18 cellular contexts compared by ENCODE assay signal in genomic region chr4:68272860-68273259, GRCh38. TPM values are rescaled to one million over a fixed set of nuclear protein-coding genes. Genes with fewer than 3 reads are reported as not detected.
A peak's percentile ranks its signal among the peaks of the same experiment; 100 is the strongest.
DNase-seq lines count a peak whose midpoint lies in the region; ATAC-seq, FAIRE-seq and TF ChIP-seq lines count a peak whose summit lies in the region.
"Had no signal": no experiment of that assay in that cellular context is flagged by ENCODE, and none has a peak within 500 bp of the region (broad histone marks: within the 10 kb centered on the region; RNA-seq: fewer than 3 reads in every experiment).

No MANE protein-coding gene starts in this region.

- intact Hi-C loops in gastrocnemius medialis (cut with DNase I; ENCODE audit: low total_unique reads): loop anchor here (1.0 kb wide), 1 partner anchor 103 kb away; no protein-coding TSS in a partner anchor

- H3K4me3 ChIP-seq in bronchial epithelial cell (ENCODE audit: low read depth, low read length) (no peak overlapping the region), neuronal stem cell (ENCODE audit: low read length in 2 of 2) (no peak overlapping the region), gastrocnemius medialis (no peak overlapping the region)
- H3K4me3 ChIP-seq: body of pancreas had no signal

- H3K14ac ChIP-seq in neuronal stem cell (ENCODE audit: low read length): no peak overlapping the region

- H3K9me3 ChIP-seq in neuronal stem cell (replicated peaks in 1 of 2; ENCODE audit: control insufficient read depth in 2 of 2, insufficient read depth in 1 of 2, low read depth in 1 of 2, low read length in 2 of 2) (peaks cover 0 to 3% of the 10 kb centered on the region in 2 donors), gastrocnemius medialis (no peaks in the 10 kb centered on the region)
- H3K9me3 ChIP-seq: body of pancreas had no signal

- no peak overlapping the region for H4K8ac ChIP-seq in neuronal stem cell (ENCODE audit: low read depth, low read length)

- H2AFZ ChIP-seq in neuronal stem cell (ENCODE audit: low read length): no peak overlapping the region

- no peak overlapping the region for H3K23ac ChIP-seq in neuronal stem cell (ENCODE audit: low read depth, low read length, poor library complexity)

- TF ChIP-seq CTCF in bronchial epithelial cell (IDR thresholded peaks at IDR 0.05; ENCODE audit: insufficient read depth, low read length, severe bottlenecking) (no peak), gastrocnemius medialis (IDR thresholded peaks at IDR 0.05 in 4 of 5, conservative IDR thresholded peaks at IDR 0.05 in 1 of 5) (no peak)

- no peak overlapping the region for H4K91ac ChIP-seq in neuronal stem cell (ENCODE audit: low read depth, low read length, poor library complexity)

- H3K36me3 ChIP-seq in bronchial epithelial cell (ENCODE audit: control insufficient read depth, insufficient read depth, low read length) (no peaks in the 10 kb centered on the region), neuronal stem cell (replicated peaks in 1 of 2; ENCODE audit: control insufficient read depth in 2 of 2, insufficient read depth in 2 of 2, low read length in 2 of 2) (no peaks in the 10 kb centered on the region), gastrocnemius medialis (no peaks in the 10 kb centered on the region)

- ATAC-seq in GM19351 (IDR thresholded peaks at IDR 0.05; ENCODE audit: unreplicated experiment) (peak; percentile 42), HG03039 (IDR thresholded peaks at IDR 0.05; ENCODE audit: unreplicated experiment) (peak; percentile 44), HG03025 (IDR thresholded peaks at IDR 0.05; ENCODE audit: low FRiP score, unreplicated experiment) (no peak), gastrocnemius medialis (no peak)
- ATAC-seq: body of pancreas had no signal

- no peak for TF ChIP-seq POLR2A in gastrocnemius medialis (IDR thresholded peaks at IDR 0.05)

- H2BK12ac ChIP-seq in neuronal stem cell (ENCODE audit: low read length): no peak overlapping the region

- in situ Hi-C loops in gastrocnemius medialis (cut with MboI; ENCODE audit: low sequenced_read_pairs in 4 of 4): loop anchor here in 3 of 4 donors (5.0 kb wide), 1 partner anchor 109 kb away; no protein-coding TSS in a partner anchor

- no peak overlapping the region for H2AK5ac ChIP-seq in neuronal stem cell (ENCODE audit: low read depth, low read length)

- no peak overlapping the region for H2BK120ac ChIP-seq in neuronal stem cell (ENCODE audit: low read depth, low read length)

- FAIRE-seq in bronchial epithelial cell (lab: Jason Lieb, UNC): no peak
- FAIRE-seq: endothelial cell of umbilical vein had no signal

- WGBS in neuronal stem cell (ENCODE audit: extremely low coverage in 2 of 2, insufficient read length in 2 of 2, insufficient replicate concordance in 1 of 2), 2 donors: no CpG with 5 or more reads among the region's 2 CpGs

- no peak overlapping the region for H2BK15ac ChIP-seq in neuronal stem cell (ENCODE audit: low read length)

- H3K4me2 ChIP-seq in neuronal stem cell (ENCODE audit: insufficient read depth, low read length, poor library complexity, severe bottlenecking): no peak overlapping the region

- no peak overlapping the region for H3K9ac ChIP-seq in neuronal stem cell (ENCODE audit: low read depth, low read length, poor library complexity)

- H3K4me1 ChIP-seq in neuronal stem cell (ENCODE audit: control insufficient read depth in 2 of 2, insufficient read depth in 1 of 2, low read depth in 1 of 2, low read length in 2 of 2) (peaks cover 2 to 10% of the 10 kb centered on the region in 2 donors), gastrocnemius medialis (no peaks in the 10 kb centered on the region)
- H3K4me1 ChIP-seq: body of pancreas had no signal

- no peak overlapping the region for H2BK5ac ChIP-seq in neuronal stem cell (ENCODE audit: low read length)

- H3K27me3 ChIP-seq in bronchial epithelial cell (ENCODE audit: control insufficient read depth, insufficient read depth, low read length) (no peaks in the 10 kb centered on the region), neuronal stem cell (ENCODE audit: control insufficient read depth in 3 of 3, insufficient read depth in 3 of 3, low read depth in 1 of 3, low read length in 3 of 3) (no peaks in the 10 kb centered on the region), gastrocnemius medialis (no peaks in the 10 kb centered on the region)
- H3K27me3 ChIP-seq: body of pancreas had no signal

- H3K27ac ChIP-seq in neuronal stem cell (replicated peaks; ENCODE audit: low read length) (no peak overlapping the region), substantia nigra (ENCODE audit: low read depth, low read length, poor library complexity, severe bottlenecking) (no peak overlapping the region), gastrocnemius medialis (no peak overlapping the region)
- H3K27ac ChIP-seq: body of pancreas, VCaP had no signal

- H3K18ac ChIP-seq in neuronal stem cell (ENCODE audit: low read length): no peak overlapping the region

- no peak overlapping the region for H3K4ac ChIP-seq in neuronal stem cell (ENCODE audit: low read length)

- DNase-seq in bronchial epithelial cell (ENCODE audit: low read depth) (peak; percentile 49), neuronal stem cell (ENCODE audit: low spot score) (peak; percentile 5), substantia nigra (lab: John Stamatoyannopoulos, UW) (no peak), gastrocnemius medialis (no peak), NOMO-1 treated with DMSO at 0.1 percent for 48 hours (lab: John Stamatoyannopoulos, UW; ENCODE audit: unreplicated experiment) (no peak)
- DNase-seq: activated T-cell treated with anti-CD3 and anti-CD28 coated beads, Interleukin-2, amount 50 U/mL, for 1 hour; body of pancreas; CD4-positive, alpha-beta T cell; NCI-H446; Right ventricle myocardium superior had no signal

- H3K79me1 ChIP-seq in neuronal stem cell (ENCODE audit: low read depth, low read length): no peaks in the 10 kb centered on the region

RNA-seq across cellular contexts. Expression of gene TMPRSS11B, which starts 27.4 kb away (rescaled TPM):
- total RNA-seq in bronchial epithelial cell (0.79 and 2.3 TPM in 2 replicates), gastrocnemius medialis (not detected)
- not detected for polyA plus RNA-seq in neuronal stem cell (2013, experiment 1 of 2)
- polyA plus RNA-seq in neuronal stem cell (2013, experiment 2 of 2): not detected
- total RNA-seq: body of pancreas; CD4-positive, alpha-beta T cell; endothelial cell of umbilical vein; kidney epithelial cell; M059J; Right ventricle myocardium superior had no signal
- polyA plus RNA-seq: endothelial cell of umbilical vein, neural cell had no signal

Comparison
In these comparisons a context has a peak if more than half of its experiments do, and no peak if none do; other contexts are left out.
1. ATAC-seq: peak in GM19351 (single experiment) and HG03039 (single experiment); none in HG03025 (single experiment) and gastrocnemius medialis (0 of 2).
2. DNase-seq: peak in bronchial epithelial cell (single experiment) and neuronal stem cell (single experiment); none in substantia nigra (0 of 49), gastrocnemius medialis (0 of 2) and NOMO-1 treated with DMSO at 0.1 percent for 48 hours (single experiment).